ENCODE assay signal across 1 cellular context in genomic region chr6:110873981-110874879, GRCh38.
TF ChIP-seq lines count a peak whose summit lies in the region.

TSS of gene AMD1 (plus strand) at chr6:110874785. CDS start at chr6:110875106, 321 bp downstream.

TF ChIP-seq in GM12878, 131 proteins besides CTCF, POLR2A, EP300 and RAD21 (continued from another document):
- peak; percentile 100 for TF ChIP-seq YY1 (IDR thresholded peaks at IDR 0.05; ENCODE audit: low read depth, low read length)
- peak; percentile 89 for TF ChIP-seq GABPA (IDR thresholded peaks at IDR 0.05; ENCODE audit: low read depth)
- TF ChIP-seq CHD2 (IDR thresholded peaks at IDR 0.05; ENCODE audit: borderline replicate concordance, low read depth, low read length) = peak; percentile 88
- no peak for TF ChIP-seq NRF1 (conservative IDR thresholded peaks at IDR 0.05; ENCODE audit: low read depth, low read length)
- no peak for TF ChIP-seq RAD51 (IDR thresholded peaks at IDR 0.05)
- TF ChIP-seq ZNF274 (IDR thresholded peaks at IDR 0.05; ENCODE audit: insufficient read depth, insufficient read length) = no peak
- TF ChIP-seq JUNB (IDR thresholded peaks at IDR 0.05) = 0 out of 2 replicates have a peak, but pooled peaks have one; percentile 17
- no peak for TF ChIP-seq CBX3 (IDR thresholded peaks at IDR 0.05; ENCODE audit: borderline replicate concordance, low read depth)
- TF ChIP-seq EZH2 (IDR thresholded peaks at IDR 0.05; ENCODE audit: borderline replicate concordance, control insufficient read depth, low read depth, low read length) = no peak
- TF ChIP-seq IRF5 (IDR thresholded peaks at IDR 0.05; ENCODE audit: borderline replicate concordance) = peak; percentile 66
- peak; percentile 45 for TF ChIP-seq SIN3A (IDR thresholded peaks at IDR 0.05; ENCODE audit: low read depth, low read length)
- TF ChIP-seq ETV6 (conservative IDR thresholded peaks at IDR 0.05 in 1 of 2, IDR thresholded peaks at IDR 0.05 in 1 of 2; ENCODE audit: borderline replicate concordance in 1 of 2, low read depth in 1 of 2) = no peak
- no peak for TF ChIP-seq NFXL1 (IDR thresholded peaks at IDR 0.05; ENCODE audit: borderline replicate concordance)
- TF ChIP-seq PAX5 (IDR thresholded peaks at IDR 0.05; ENCODE audit: borderline replicate concordance, low read depth, low read length) = peak; percentile 93
- TF ChIP-seq DPF2 (IDR thresholded peaks at IDR 0.05) = peak; percentile 98
- no peak for TF ChIP-seq ZNF217 (IDR thresholded peaks at IDR 0.05)
- TF ChIP-seq, protein P1, sequence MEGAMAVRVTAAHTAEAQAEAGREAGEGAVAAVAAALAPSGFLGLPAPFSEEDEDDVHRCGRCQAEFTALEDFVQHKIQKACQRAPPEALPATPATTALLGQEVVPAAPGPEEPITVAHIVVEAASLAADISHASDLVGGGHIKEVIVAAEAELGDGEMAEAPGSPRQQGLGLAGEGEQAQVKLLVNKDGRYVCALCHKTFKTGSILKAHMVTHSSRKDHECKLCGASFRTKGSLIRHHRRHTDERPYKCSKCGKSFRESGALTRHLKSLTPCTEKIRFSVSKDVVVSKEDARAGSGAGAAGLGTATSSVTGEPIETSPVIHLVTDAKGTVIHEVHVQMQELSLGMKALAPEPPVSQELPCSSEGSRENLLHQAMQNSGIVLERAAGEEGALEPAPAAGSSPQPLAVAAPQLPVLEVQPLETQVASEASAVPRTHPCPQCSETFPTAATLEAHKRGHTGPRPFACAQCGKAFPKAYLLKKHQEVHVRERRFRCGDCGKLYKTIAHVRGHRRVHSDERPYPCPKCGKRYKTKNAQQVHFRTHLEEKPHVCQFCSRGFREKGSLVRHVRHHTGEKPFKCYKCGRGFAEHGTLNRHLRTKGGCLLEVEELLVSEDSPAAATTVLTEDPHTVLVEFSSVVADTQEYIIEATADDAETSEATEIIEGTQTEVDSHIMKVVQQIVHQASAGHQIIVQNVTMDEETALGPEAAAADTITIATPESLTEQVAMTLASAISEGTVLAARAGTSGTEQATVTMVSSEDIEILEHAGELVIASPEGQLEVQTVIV (IDR thresholded peaks at IDR 0.05; ENCODE audit: borderline replicate concordance, partially characterized antibody) = peak; percentile 8
- TF ChIP-seq MTA2 (IDR thresholded peaks at IDR 0.05; ENCODE audit: low read depth) = no peak
- peak; percentile 75 for TF ChIP-seq MYC (IDR thresholded peaks at IDR 0.05; ENCODE audit: insufficient read depth, insufficient read length, insufficient replicate concordance, low read length, severe bottlenecking)
- TF ChIP-seq RFX5 (IDR thresholded peaks at IDR 0.05; ENCODE audit: low read depth, low read length) = peak; percentile 92
- peak; percentile 62 for TF ChIP-seq HCFC1 (IDR thresholded peaks at IDR 0.05; ENCODE audit: low read length)
- TF ChIP-seq TCF3 (IDR thresholded peaks at IDR 0.05; ENCODE audit: borderline replicate concordance, insufficient read depth, low read depth, low read length) = peak; percentile 90; the same call in 1 of the 2 replicates
- peak; percentile 67; the same call in 1 of the 2 replicates for TF ChIP-seq RB1 (IDR thresholded peaks at IDR 0.05; ENCODE audit: borderline replicate concordance)
- TF ChIP-seq KDM1A (IDR thresholded peaks at IDR 0.05; ENCODE audit: borderline replicate concordance) = no peak
- peak; percentile 98 for TF ChIP-seq CBFB (IDR thresholded peaks at IDR 0.05; ENCODE audit: low read depth)
- TF ChIP-seq POU2F2 (IDR thresholded peaks at IDR 0.05; ENCODE audit: borderline replicate concordance, low read depth, low read length) = peak; percentile 97
- TF ChIP-seq TCF7 (IDR thresholded peaks at IDR 0.05; ENCODE audit: borderline replicate concordance) = peak; percentile 55
- TF ChIP-seq RELA (IDR thresholded peaks at IDR 0.05; ENCODE audit: borderline replicate concordance, partially characterized antibody) = peak; percentile 52
- peak; percentile 38 for TF ChIP-seq IKZF1 (conservative IDR thresholded peaks at IDR 0.05)
- peak; percentile 32 for TF ChIP-seq HDAC6 (IDR thresholded peaks at IDR 0.05; ENCODE audit: unreplicated experiment)
- no peak for TF ChIP-seq TBL1XR1 (IDR thresholded peaks at IDR 0.05; ENCODE audit: low read depth, low read length)
- peak; percentile 9 for TF ChIP-seq MEF2B (IDR thresholded peaks at IDR 0.05; ENCODE audit: partially characterized antibody, poor library complexity, severe bottlenecking)
